9 cellular contexts compared by ENCODE assay signal in the genomic region with DNA sequence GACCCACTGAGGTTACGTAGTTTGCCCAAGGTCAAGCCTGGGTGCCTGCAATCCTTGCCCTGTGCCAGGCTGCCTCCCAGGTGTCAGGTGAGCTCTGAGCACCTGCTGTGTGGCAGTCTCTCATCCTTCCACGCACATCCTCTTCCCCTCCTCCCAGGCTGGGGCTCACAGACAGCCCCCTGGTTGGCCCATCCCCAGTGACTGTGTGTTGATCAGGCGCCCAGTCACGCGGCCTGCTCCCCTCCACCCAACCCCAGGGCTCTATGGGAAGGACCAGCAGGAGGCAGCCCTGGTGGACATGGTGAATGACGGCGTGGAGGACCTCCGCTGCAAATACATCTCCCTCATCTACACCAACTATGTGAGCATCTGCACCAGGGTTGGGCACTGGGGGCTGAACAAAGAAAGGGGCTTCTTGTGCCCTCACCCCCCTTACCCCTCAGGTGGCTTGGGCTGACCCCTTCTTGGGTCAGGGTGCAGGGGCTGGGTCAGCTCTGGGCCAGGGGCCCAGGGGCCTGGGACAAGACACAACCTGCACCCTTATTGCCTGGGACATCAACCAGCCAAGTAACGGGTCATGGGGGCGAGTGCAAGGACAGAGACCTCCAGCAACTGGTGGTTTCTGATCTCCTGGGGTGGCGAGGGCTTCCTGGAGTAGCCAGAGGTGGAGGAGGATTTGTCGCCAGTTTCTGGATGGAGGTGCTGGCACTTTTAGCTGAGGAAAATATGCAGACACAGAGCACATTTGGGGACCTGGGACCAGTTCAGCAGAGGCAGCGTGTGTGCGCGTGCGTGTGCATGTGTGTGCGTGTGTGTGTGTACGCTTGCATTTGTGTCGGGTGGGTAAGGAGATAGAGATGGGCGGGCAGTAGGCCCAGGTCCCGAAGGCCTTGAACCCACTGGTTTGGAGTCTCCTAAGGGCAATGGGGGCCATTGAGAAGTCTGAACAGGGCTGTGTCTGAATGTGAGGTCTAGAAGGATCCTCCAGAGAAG. TPM values are rescaled to one million over a fixed set of nuclear protein-coding genes. Genes with fewer than 3 reads are reported as not detected.
A peak's percentile ranks its signal among the peaks of the same experiment; 100 is the strongest.
DNase-seq lines count a peak whose midpoint lies in the region; ATAC-seq and TF ChIP-seq lines count a peak whose summit lies in the region.
"Had no signal": no experiment of that assay in that cellular context is flagged by ENCODE, and none has a peak within 500 bp of the region (broad histone marks: within the 10 kb centered on the region; RNA-seq: fewer than 3 reads in every experiment).

No MANE protein-coding gene starts in this region.

- TF ChIP-seq CTCF in astrocyte of the cerebellum (IDR thresholded peaks at IDR 0.05; ENCODE audit: low read depth, low read length, missing control alignments) (no peak), lower lobe of right lung (IDR thresholded peaks at IDR 0.05) (no peak), upper lobe of right lung (IDR thresholded peaks at IDR 0.05) (no peak)

- peak overlapping the region; percentile 84 for H3K27ac Mint-ChIP-seq in activated naive CD4-positive, alpha-beta T cell treated with anti-CD3 and anti-CD28 coated beads, Interleukin-2, amount 50 U/mL, for 24 hours

- H3K27me3 Mint-ChIP-seq in activated naive CD4-positive, alpha-beta T cell treated with anti-CD3 and anti-CD28 coated beads, Interleukin-2, amount 50 U/mL, for 24 hours, result no peaks in the 10 kb centered on the region

- peaks cover 36% of the 10 kb centered on the region for H3K4me1 Mint-ChIP-seq in activated naive CD4-positive, alpha-beta T cell treated with anti-CD3 and anti-CD28 coated beads, Interleukin-2, amount 50 U/mL, for 24 hours

- H3K9me3 ChIP-seq in lower lobe of right lung (no peaks in the 10 kb centered on the region), upper lobe of right lung (no peaks in the 10 kb centered on the region)

- intact Hi-C loops in lower lobe of right lung (cut with DNase I) (no loop called here), upper lobe of right lung (cut with DNase I) (no loop called here)

- peaks cover 26% of the 10 kb centered on the region for H3K4me1 ChIP-seq in lower lobe of right lung
- H3K4me1 ChIP-seq in upper lobe of right lung, result peaks cover 18% of the 10 kb centered on the region

- H3K4me3 ChIP-seq in astrocyte of the cerebellum (ENCODE audit: low read depth, low read length) (peak overlapping the region; percentile 73), lower lobe of right lung (peak overlapping the region; percentile 76), upper lobe of right lung (peak overlapping the region; percentile 92)

- peak overlapping the region; percentile 97 for H3K27ac ChIP-seq in lower lobe of right lung
- peak overlapping the region; percentile 99 for H3K27ac ChIP-seq in upper lobe of right lung

- no peaks in the 10 kb centered on the region for H3K9me3 Mint-ChIP-seq in activated naive CD4-positive, alpha-beta T cell treated with anti-CD3 and anti-CD28 coated beads, Interleukin-2, amount 50 U/mL, for 24 hours

- H3K4me3 Mint-ChIP-seq in activated naive CD4-positive, alpha-beta T cell treated with anti-CD3 and anti-CD28 coated beads, Interleukin-2, amount 50 U/mL, for 24 hours, result peak overlapping the region; percentile 85

- in situ Hi-C loops in astrocyte of the cerebellum (cut with HindIII; ENCODE audit: low sequenced_read_pairs), result no loop called here

- H3K36me3 ChIP-seq in lower lobe of right lung (peaks cover 38% of the 10 kb centered on the region), upper lobe of right lung (peaks cover 21% of the 10 kb centered on the region)

- no peak for DNase-seq in activated naive CD4-positive, alpha-beta T cell treated with anti-CD3 and anti-CD28 coated beads, Interleukin-2, amount 50 U/mL, for 16 hours
- DNase-seq in astrocyte of the cerebellum (ENCODE audit: low read depth) (no peak), lower lobe of right lung (no peak), upper lobe of right lung (no peak), Kasumi-1 (lab: John Stamatoyannopoulos, UW) (no peak), superior temporal gyrus (ENCODE audit: extremely low spot score) (no peak)

- peaks cover 10% of the 10 kb centered on the region for H3K36me3 Mint-ChIP-seq in activated naive CD4-positive, alpha-beta T cell treated with anti-CD3 and anti-CD28 coated beads, Interleukin-2, amount 50 U/mL, for 24 hours

- H3K27me3 ChIP-seq in lower lobe of right lung (ENCODE audit: low read depth) (no peaks in the 10 kb centered on the region), upper lobe of right lung (no peaks in the 10 kb centered on the region)

- no peak for ATAC-seq in lower lobe of right lung
- ATAC-seq in upper lobe of right lung, result peak; percentile 0
- no peak for ATAC-seq in HG03025 (IDR thresholded peaks at IDR 0.05; ENCODE audit: low FRiP score, unreplicated experiment)

RNA-seq across cellular contexts. Expression of gene GSTP1, which starts 1.6 kb away (rescaled TPM):
- 677 TPM for total RNA-seq in lower lobe of right lung
- 751 TPM for total RNA-seq in upper lobe of right lung

RNA-seq across cellular contexts. Expression of gene NDUFV1, which starts 21.6 kb away (rescaled TPM):
- total RNA-seq in lower lobe of right lung (143 TPM), upper lobe of right lung (141 TPM)

RNA-seq across cellular contexts. Expression of gene NUDT8, which starts 44.6 kb away (rescaled TPM):
- total RNA-seq in lower lobe of right lung, result 8.8 TPM
- 12.2 TPM for total RNA-seq in upper lobe of right lung

RNA-seq across cellular contexts. Expression of gene TBX10, which starts 54.4 kb away (rescaled TPM):
- total RNA-seq in lower lobe of right lung, result not detected
- not detected for total RNA-seq in upper lobe of right lung
- total RNA-seq: subcutaneous adipose tissue had no signal
